1 cellular context compared by ENCODE assay signal in genomic region chr6:41625442-41625841, GRCh38.
TF ChIP-seq lines count a peak whose summit lies in the region.

No MANE protein-coding gene starts in this region.

TF ChIP-seq in GM23338, 12 proteins besides CTCF, POLR2A, EP300 and RAD21 (continued from another document):
- TF ChIP-seq ZNF462 (CRISPR knock-in tag; IDR thresholded peaks at IDR 0.05), result no peak
- TF ChIP-seq EZH2 (IDR thresholded peaks at IDR 0.05; ENCODE audit: low read depth, unreplicated experiment), result no peak
- TF ChIP-seq POLR2AphosphoS5 (IDR thresholded peaks at IDR 0.05; ENCODE audit: low read depth), result no peak
- no peak for TF ChIP-seq ETS1 (IDR thresholded peaks at IDR 0.05)
